Comparison of ENCODE assay signal across 1 cellular context in genomic region chr12:57047981-57048380, GRCh38.
TF ChIP-seq lines count a peak whose summit lies in the region.

No MANE protein-coding gene starts in this region.

TF ChIP-seq in IMR-90, 13 proteins besides CTCF, POLR2A, EP300 and RAD21:
- TF ChIP-seq MAFK (IDR thresholded peaks at IDR 0.05; ENCODE audit: low read depth, low read length), result no peak
- no peak for TF ChIP-seq RCOR1 (IDR thresholded peaks at IDR 0.05; ENCODE audit: insufficient replicate concordance, low read length)
- TF ChIP-seq NFE2L2 (IDR thresholded peaks at IDR 0.05; ENCODE audit: low read depth, low read length), result no peak
- no peak for TF ChIP-seq SMC3 (IDR thresholded peaks at IDR 0.05; ENCODE audit: low read depth, low read length)
- TF ChIP-seq MAZ (IDR thresholded peaks at IDR 0.05; ENCODE audit: borderline replicate concordance, low read depth, low read length), result no peak
- TF ChIP-seq USF2 (IDR thresholded peaks at IDR 0.05; ENCODE audit: low read depth, low read length), result no peak
